ENCODE assay signal across 11 cellular contexts in genomic region chr1:6350416-6351088, GRCh38. TPM values are rescaled to one million over a fixed set of nuclear protein-coding genes. Genes with fewer than 3 reads are reported as not detected.
DNase-seq lines count a peak whose midpoint lies in the region; ATAC-seq and TF ChIP-seq lines count a peak whose summit lies in the region.
"Had no signal": no experiment of that assay in that cellular context is flagged by ENCODE, and none has a peak within 500 bp of the region (broad histone marks: within the 10 kb centered on the region; RNA-seq: fewer than 3 reads in every experiment).

No MANE protein-coding gene starts in this region.

- 0 out of 2 replicates have a peak overlapping the region, but pooled peaks have one; percentile 13 for H3K27ac ChIP-seq in BLaER1
- H3K27ac ChIP-seq in PC-3 (ENCODE audit: low read length), result peak overlapping the region; percentile 42
- H3K27ac ChIP-seq in esophagus (ENCODE audit: low read depth in 2 of 2, low read length in 1 of 2), result peak overlapping the region; percentile 76 to 82
- no peak overlapping the region for H3K27ac ChIP-seq in A673 (ENCODE audit: low read depth, low read length, poor library complexity, severe bottlenecking)

- no peak for ATAC-seq in PC-3

- H3K9ac ChIP-seq in BLaER1 (0 out of 2 replicates have a peak overlapping the region, but pooled peaks have one; percentile 10), PC-3 (ENCODE audit: low read length) (0 out of 2 replicates have a peak overlapping the region, but pooled peaks have one; percentile 13)

- 47 to 51% methylated on average over 15 of the region's 15 CpGs for WGBS in esophagus, 2 donors

- no peak overlapping the region for H3K27ac Mint-ChIP-seq in activated CD4-positive, alpha-beta memory T cell treated with anti-CD3 and anti-CD28 coated beads for 36 hours

- no peaks in the 10 kb centered on the region for H3K36me3 Mint-ChIP-seq in activated CD4-positive, alpha-beta memory T cell treated with anti-CD3 and anti-CD28 coated beads for 36 hours

- no peak overlapping the region for H3K4me3 ChIP-seq in BLaER1
- no peak overlapping the region for H3K4me3 ChIP-seq in PC-3 (ENCODE audit: low read length)
- H3K4me3 ChIP-seq in esophagus (ENCODE audit: low read depth in 1 of 2, low read length in 2 of 2), result no peak overlapping the region
- H3K4me3 ChIP-seq in A673 (ENCODE audit: low read depth, low read length, poor library complexity, severe bottlenecking), result no peak overlapping the region

- no peaks in the 10 kb centered on the region for H3K9me3 Mint-ChIP-seq in activated CD4-positive, alpha-beta memory T cell treated with anti-CD3 and anti-CD28 coated beads for 36 hours
- H3K9me3 Mint-ChIP-seq: activated naive CD4-positive, alpha-beta T cell treated with anti-CD3 and anti-CD28 coated beads, Interleukin-2, amount 10 ng/mL, durations not matched to agents 7 days and 5 days had no signal

- POLR2A ChIA-PET in PC-3 (lab: Charles Lee; ENCODE audit: unreplicated experiment) (no interaction called here), A673 (lab: Charles Lee; ENCODE audit: low non-redundant PET) (no interaction called here)
- POLR2A ChIA-PET in activated CD4-positive, alpha-beta memory T cell treated with anti-CD3 and anti-CD28 coated beads for 36 hours (lab: Charles Lee), result interaction anchor here (1.5 kb wide), 1 partner anchor 43 kb away, joined by 5 read pairs; the partner anchor contains the start of gene ACOT7

- BruUV-seq in PC-3 (replicated peaks; lab: Mats Ljungman, UMichigan) (no TSS peak), A673 (replicated peaks; lab: Mats Ljungman, UMichigan) (no TSS peak)

- no peaks in the 10 kb centered on the region for H3K27me3 Mint-ChIP-seq in activated CD4-positive, alpha-beta memory T cell treated with anti-CD3 and anti-CD28 coated beads for 36 hours
- H3K27me3 Mint-ChIP-seq: activated naive CD4-positive, alpha-beta T cell treated with anti-CD3 and anti-CD28 coated beads, Interleukin-2, amount 10 ng/mL, durations not matched to agents 7 days and 5 days had no signal

- CTCF ChIA-PET in PC-3 (lab: Charles Lee), result no interaction called here
- CTCF ChIA-PET in A673 (lab: Charles Lee), result no interaction called here
- CTCF ChIA-PET in activated CD4-positive, alpha-beta memory T cell treated with anti-CD3 and anti-CD28 coated beads for 36 hours (lab: Charles Lee), result interaction anchor here (0.9 to 4.3 kb wide), 3 partner anchors 12 to 64 kb away, joined by 4 to 65 read pairs (median 5); no protein-coding TSS in a partner anchor

- H3K9me3 ChIP-seq in BLaER1 (no peaks in the 10 kb centered on the region), PC-3 (ENCODE audit: low read length) (no peaks in the 10 kb centered on the region), esophagus (ENCODE audit: control insufficient read depth in 2 of 2, insufficient read depth in 1 of 2, low read depth in 1 of 2, low read length in 1 of 2) (no peaks in the 10 kb centered on the region), A673 (ENCODE audit: low read depth, low read length, poor library complexity, severe bottlenecking) (no peaks in the 10 kb centered on the region)

- TF ChIP-seq CTCF in PC-3 (conservative IDR thresholded peaks at IDR 0.05; ENCODE audit: low read depth, low read length) (no peak), A673 (conservative IDR thresholded peaks at IDR 0.05; ENCODE audit: low read depth, low read length) (no peak)

- H3K4me1 ChIP-seq in BLaER1 (peaks cover 34% of the 10 kb centered on the region), PC-3 (ENCODE audit: insufficient read depth, low read length) (peaks cover 42% of the 10 kb centered on the region), esophagus (ENCODE audit: control insufficient read depth in 2 of 2, insufficient read depth in 2 of 2, low read length in 1 of 2) (peaks cover 16 to 58% of the 10 kb centered on the region in 2 donors), A673 (ENCODE audit: insufficient read depth, low read length, poor library complexity, severe bottlenecking) (no peaks in the 10 kb centered on the region)

- H4K20me1 ChIP-seq in BLaER1 (peaks cover 30% of the 10 kb centered on the region; the same call in 1 of the 2 replicates), PC-3 (ENCODE audit: low read length) (no peaks in the 10 kb centered on the region)

- DNase-seq in PC-3 (peak; percentile 82), midbrain (lab: John Stamatoyannopoulos, UW) (peak; percentile 33), NCI-H2171 treated with DMSO at 0.1 percent for 48 hours (lab: John Stamatoyannopoulos, UW) (no peak), A673 (ENCODE audit: low spot score) (no peak), Kasumi-1 (lab: John Stamatoyannopoulos, UW) (no peak)
- no peak for DNase-seq in activated CD4-positive, alpha-beta memory T cell treated with anti-CD3 and anti-CD28 coated beads for 36 hours
- DNase-seq: activated CD4-positive, alpha-beta T cell treated with anti-CD3 and anti-CD28 coated beads for 4 hours; activated naive CD4-positive, alpha-beta T cell treated with anti-CD3 and anti-CD28 coated beads, Interleukin-2, amount 10 ng/mL, durations not matched to agents 7 days and 5 days; NCI-H2081 treated with DMSO at 0.1 percent for 48 hours had no signal

- no peaks in the 10 kb centered on the region for H3K9me2 ChIP-seq in PC-3 (replicated peaks; ENCODE audit: low read length)

- H3K4me1 Mint-ChIP-seq in activated CD4-positive, alpha-beta memory T cell treated with anti-CD3 and anti-CD28 coated beads for 36 hours (ENCODE audit: low read depth), result peaks cover 20% of the 10 kb centered on the region

- H3F3A ChIP-seq in PC-3 (ENCODE audit: low read length, unreplicated experiment), result peaks cover 3% of the 10 kb centered on the region

- no peak overlapping the region for H3K4me3 Mint-ChIP-seq in activated CD4-positive, alpha-beta memory T cell treated with anti-CD3 and anti-CD28 coated beads for 36 hours
- H3K4me3 Mint-ChIP-seq: activated naive CD4-positive, alpha-beta T cell treated with anti-CD3 and anti-CD28 coated beads, Interleukin-2, amount 10 ng/mL, durations not matched to agents 7 days and 5 days had no signal

- intact Hi-C loops in PC-3 (cut with micrococcal nuclease), result no loop called here
- intact Hi-C loops in A673 (cut with micrococcal nuclease; ENCODE audit: unreplicated experiment), result no loop called here
- intact Hi-C loops in activated CD4-positive, alpha-beta memory T cell treated with anti-CD3 and anti-CD28 coated beads for 36 hours (cut with micrococcal nuclease), result no loop called here

- H3K36me3 ChIP-seq in BLaER1 (peaks cover 28% of the 10 kb centered on the region), PC-3 (ENCODE audit: low read depth, low read length) (peaks cover 3% of the 10 kb centered on the region; the same call in 1 of the 2 replicates), esophagus (ENCODE audit: control insufficient read depth in 2 of 2, insufficient read depth in 2 of 2, low read length in 1 of 2) (peaks cover 0 to 2% of the 10 kb centered on the region in 2 donors), A673 (ENCODE audit: insufficient read depth, low read length, poor library complexity, severe bottlenecking) (no peaks in the 10 kb centered on the region)

- H3K4me2 ChIP-seq in BLaER1 (no peak overlapping the region), PC-3 (ENCODE audit: low read length) (no peak overlapping the region)

- peaks cover 61% of the 10 kb centered on the region for H3K79me2 ChIP-seq in PC-3 (ENCODE audit: low read length)

- H3K27me3 ChIP-seq in BLaER1, result no peaks in the 10 kb centered on the region
- H3K27me3 ChIP-seq in PC-3 (ENCODE audit: low read length), result no peaks in the 10 kb centered on the region
- H3K27me3 ChIP-seq in esophagus (ENCODE audit: control insufficient read depth in 1 of 2, insufficient read depth in 2 of 2, low read length in 2 of 2), result no peaks in the 10 kb centered on the region
- no peaks in the 10 kb centered on the region for H3K27me3 ChIP-seq in A673 (replicated peaks; ENCODE audit: insufficient read depth, low read depth, low read length, poor library complexity)

- no peak overlapping the region for H2AFZ ChIP-seq in PC-3 (ENCODE audit: low read length)

RNA-seq across cellular contexts. Expression of gene ACOT7, which starts 43.0 kb away (rescaled TPM):
- total RNA-seq in PC-3 (2014; rRNA removed), result 164 and 165 TPM in 2 replicates
- polyA plus RNA-seq in esophagus, result 10 to 100 TPM; 12.3 to 39.7 TPM
- total RNA-seq in A673 (2021), result 129 and 132 TPM in 2 replicates
- 10 to 100 TPM; 93.8 to 94.6 TPM for total RNA-seq in activated CD4-positive, alpha-beta memory T cell treated with anti-CD3 and anti-CD28 coated beads for 36 hours

Comparison
In these comparisons a context has a peak if more than half of its experiments do, and no peak if none do; other contexts are left out.
1. DNase-seq: peak in PC-3 (single experiment) and midbrain (single experiment); none in NCI-H2171 treated with DMSO at 0.1 percent for 48 hours (single experiment), A673 (single experiment), activated CD4-positive, alpha-beta memory T cell treated with anti-CD3 and anti-CD28 coated beads for 36 hours (single experiment) and Kasumi-1 (0 of 2).